In genomic region chr12:116442981-116443380, GRCh38 we compare ENCODE assay signal across 19 cellular contexts.
DNase-seq lines count a peak whose midpoint lies in the region; ATAC-seq and TF ChIP-seq lines count a peak whose summit lies in the region.
"Had no signal": no experiment of that assay in that cellular context is flagged by ENCODE, and none has a peak within 500 bp of the region (broad histone marks: within the 10 kb centered on the region; RNA-seq: fewer than 3 reads in every experiment).

No MANE protein-coding gene starts in this region.

- POLR2A ChIA-PET in IMR-90 (lab: Charles Lee; ENCODE audit: unreplicated experiment): no interaction called here

- H3K4ac ChIP-seq in IMR-90 (ENCODE audit: low read depth, low read length): no peak overlapping the region

- no peak overlapping the region for H2BK20ac ChIP-seq in IMR-90 (ENCODE audit: low read depth, low read length)

- no peak overlapping the region for H3K18ac ChIP-seq in IMR-90 (ENCODE audit: low read depth, low read length)

- H3K4me3 ChIP-seq in IMR-90 (ENCODE audit: insufficient read depth, low read depth, low read length) (no peak overlapping the region), epithelial cell of esophagus (ENCODE audit: low read length) (no peak overlapping the region), Peyer's patch (no peak overlapping the region)
- H3K4me3 ChIP-seq: BLaER1 had no signal

- no peak overlapping the region for H3K56ac ChIP-seq in IMR-90 (ENCODE audit: extremely low read depth, insufficient read depth, low read length)

- no peaks in the 10 kb centered on the region for H3K79me1 ChIP-seq in IMR-90 (ENCODE audit: low read depth in 1 of 2, low read length in 2 of 2)

- TF ChIP-seq RAD21 in IMR-90 (IDR thresholded peaks at IDR 0.05; ENCODE audit: low read length): no peak

- H3K9me1 ChIP-seq in IMR-90 (ENCODE audit: insufficient read depth, low read length): no peaks in the 10 kb centered on the region; the same call in 1 of the 2 replicates

- DNase-seq in AG08395 (ENCODE audit: low spot score): peak; percentile 34
- DNase-seq in IMR-90: peak; percentile 72
- peak; percentile 79 for DNase-seq in epithelial cell of esophagus (ENCODE audit: low read depth)
- peak; percentile 36 for DNase-seq in iris pigment epithelial cell (ENCODE audit: low read depth)
- DNase-seq in left cardiac atrium: no peak
- no peak for DNase-seq in Peyer's patch
- DNase-seq in OCI-M1 (lab: John Stamatoyannopoulos, UW): no peak
- DNase-seq: activated B cell treated with CpG ODN at 0.5 μM for 24 hours; activated CD4-positive, alpha-beta memory T cell treated with anti-CD3 and anti-CD28 coated beads for 36 hours; activated effector memory CD4-positive, alpha-beta T cell treated with Interleukin-2 at 50 U/mL for 16 hours; NCI-H1436 treated with DMSO at 0.1 percent for 48 hours; NCI-H510A; SK-N-SH; substantia nigra had no signal

- H3K4me2 ChIP-seq in IMR-90 (ENCODE audit: low read depth, low read length): no peak overlapping the region
- H3K4me2 ChIP-seq: BLaER1, SK-N-SH had no signal

- no peak overlapping the region for H2BK15ac ChIP-seq in IMR-90 (ENCODE audit: low read depth, low read length)

- ATAC-seq in IMR-90 (ENCODE audit: low read depth): peak; percentile 90
- ATAC-seq in HG02870 (IDR thresholded peaks at IDR 0.05; ENCODE audit: unreplicated experiment): no peak
- ATAC-seq in left cardiac atrium: no peak
- ATAC-seq: left lobe of liver; natural killer cell treated with Interleukin-12 subunit alpha and Interleukin-12 subunit beta and Interleukin-15 and Interleukin-18, amount 100 ng/mL, for 72 hours; sciatic nerve had no signal

- H2AK9ac ChIP-seq in IMR-90 (replicated peaks; ENCODE audit: low read depth, low read length, poor library complexity): no peak overlapping the region

- no peak overlapping the region for H3K9ac ChIP-seq in IMR-90 (ENCODE audit: low read depth, low read length)
- H3K9ac ChIP-seq: BLaER1, SK-N-SH had no signal

- CTCF ChIA-PET in IMR-90 (lab: Yijun Ruan, JAX): no interaction called here

- intact Hi-C loops in IMR-90 (cut with micrococcal nuclease) (no loop called here), left cardiac atrium (cut with DNase I) (no loop called here)

- H4K8ac ChIP-seq in IMR-90 (ENCODE audit: low read depth in 2 of 2, low read length in 2 of 2): no peak overlapping the region

- H4K20me1 ChIP-seq in IMR-90 (ENCODE audit: insufficient read depth, low read length): no peaks in the 10 kb centered on the region
- H4K20me1 ChIP-seq: BLaER1 had no signal

- no peak overlapping the region for H4K91ac ChIP-seq in IMR-90 (ENCODE audit: insufficient read depth, low read depth, low read length)

- in situ Hi-C loops in IMR-90 (cut with MboI; ENCODE audit: low sequenced_read_pairs): no loop called here

- no TSS peak for BruUV-seq in IMR-90 (replicated peaks; lab: Mats Ljungman, UMichigan)

- no peak overlapping the region for H3K27ac ChIP-seq in IMR-90 (ENCODE audit: insufficient read depth, low read length)
- no peak overlapping the region for H3K27ac ChIP-seq in Peyer's patch
- H3K27ac ChIP-seq: BLaER1 had no signal

- H4K5ac ChIP-seq in IMR-90 (ENCODE audit: low read depth, low read length): peak overlapping the region; percentile 0; the same call in 1 of the 2 replicates

- H3K36me3 ChIP-seq in IMR-90 (ENCODE audit: control insufficient read depth, insufficient read depth, low read length): no peaks in the 10 kb centered on the region
- H3K36me3 ChIP-seq in Peyer's patch: no peaks in the 10 kb centered on the region
- H3K36me3 ChIP-seq: BLaER1 had no signal

- TF ChIP-seq POLR2A in IMR-90 (IDR thresholded peaks at IDR 0.05; ENCODE audit: low read depth, low read length): no peak
- TF ChIP-seq POLR2A in Peyer's patch (IDR thresholded peaks at IDR 0.05): no peak

- H3K9me3 ChIP-seq in IMR-90 (ENCODE audit: control insufficient read depth, insufficient read depth, low read length) (no peaks in the 10 kb centered on the region), Peyer's patch (no peaks in the 10 kb centered on the region)
- H3K9me3 ChIP-seq: BLaER1, SK-N-SH had no signal

- no peak overlapping the region for H2AFZ ChIP-seq in IMR-90 (replicated peaks; ENCODE audit: low read length, poor library complexity)

- peaks cover 3% of the 10 kb centered on the region for H3K4me1 ChIP-seq in IMR-90 (ENCODE audit: control insufficient read depth, insufficient read depth, low read length)
- no peaks in the 10 kb centered on the region for H3K4me1 ChIP-seq in Peyer's patch

- no peak overlapping the region for H3K23ac ChIP-seq in IMR-90 (ENCODE audit: low read depth, low read length)

- H3K14ac ChIP-seq in IMR-90 (replicated peaks; ENCODE audit: low read depth, low read length): no peak overlapping the region

- no peaks in the 10 kb centered on the region for H3K27me3 ChIP-seq in IMR-90 (ENCODE audit: control insufficient read depth, insufficient read depth, low read length)
- no peaks in the 10 kb centered on the region for H3K27me3 ChIP-seq in Peyer's patch
- H3K27me3 ChIP-seq: BLaER1 had no signal

- 100% methylated on average over 1 of the region's 4 CpGs; no CpG with 5 or more reads in 1 of the 2 experiments for WGBS in IMR-90 (ENCODE audit: extremely low coverage in 2 of 2, insufficient read length in 1 of 2), 2 experiments

- dilution Hi-C loops in IMR-90 (cut with HindIII; ENCODE audit: low sequenced_read_pairs, unreplicated experiment): no loop called here

- H2BK5ac ChIP-seq in IMR-90 (ENCODE audit: low read depth, low read length, poor library complexity, severe bottlenecking): peak overlapping the region; percentile 15

- TF ChIP-seq CTCF in IMR-90 (conservative IDR thresholded peaks at IDR 0.05; ENCODE audit: low read depth, low read length) (no peak), epithelial cell of esophagus (IDR thresholded peaks at IDR 0.05; ENCODE audit: insufficient read depth, low read depth, low read length, missing control alignments) (no peak), Peyer's patch (IDR thresholded peaks at IDR 0.05) (no peak)

- H2BK120ac ChIP-seq in IMR-90 (ENCODE audit: low read depth, low read length): peak overlapping the region; percentile 11; the same call in 1 of the 2 replicates

- no peak overlapping the region for H2AK5ac ChIP-seq in IMR-90 (ENCODE audit: low read depth, low read length)

TF ChIP-seq in IMR-90, 13 proteins besides CTCF, POLR2A, EP300 and RAD21:
- no peak for TF ChIP-seq SMC3 (IDR thresholded peaks at IDR 0.05; ENCODE audit: low read depth, low read length)
- TF ChIP-seq CEBPB (IDR thresholded peaks at IDR 0.05; ENCODE audit: low read depth, low read length): peak; percentile 47
- TF ChIP-seq USF2 (IDR thresholded peaks at IDR 0.05; ENCODE audit: low read depth, low read length): no peak
- TF ChIP-seq ELK1 (IDR thresholded peaks at IDR 0.05; ENCODE audit: borderline replicate concordance, low read depth, low read length): no peak
- no peak for TF ChIP-seq FOS (IDR thresholded peaks at IDR 0.05; ENCODE audit: low read depth, low read length)
- no peak for TF ChIP-seq BHLHE40 (IDR thresholded peaks at IDR 0.05; ENCODE audit: low read depth, low read length)

Comparison
In these comparisons a context has a peak if more than half of its experiments do, and no peak if none do; other contexts are left out.
1. DNase-seq: peak in AG08395 (single experiment), IMR-90 (single experiment), epithelial cell of esophagus (single experiment) and iris pigment epithelial cell (single experiment); none in left cardiac atrium (single experiment), Peyer's patch (0 of 3) and OCI-M1 (single experiment).